In genomic region chr16:27759301-27759871, GRCh38 we compare ENCODE assay signal across 14 cellular contexts.
DNase-seq lines count a peak whose midpoint lies in the region; FAIRE-seq and TF ChIP-seq lines count a peak whose summit lies in the region.
"Had no signal": no experiment of that assay in that cellular context is flagged by ENCODE, and none has a peak within 500 bp of the region (broad histone marks: within the 10 kb centered on the region; RNA-seq: fewer than 3 reads in every experiment).

No MANE protein-coding gene starts in this region.

- H3K27me3 ChIP-seq in HL-60 (ENCODE audit: insufficient read depth, poor library complexity, severe bottlenecking) = no peaks in the 10 kb centered on the region
- H3K27me3 ChIP-seq in bronchial epithelial cell (ENCODE audit: control insufficient read depth, insufficient read depth, low read length) = no peaks in the 10 kb centered on the region

- H3K36me3 Mint-ChIP-seq in T-helper 2 cell treated with Interferon-gamma antibody and Interleukin-4, amounts not matched to agents 5 μg/mL and 100 μg/mL, for 36 hours (ENCODE audit: low read depth) = no peaks in the 10 kb centered on the region

- no peak overlapping the region for H3K4me3 Mint-ChIP-seq in T-helper 2 cell treated with Interferon-gamma antibody and Interleukin-4, amounts not matched to agents 5 μg/mL and 100 μg/mL, for 36 hours
- H3K4me3 Mint-ChIP-seq: activated T-cell treated with anti-CD3 and anti-CD28 coated beads, Interleukin-2, amount 50 U/mL, for 72 hours had no signal

- FAIRE-seq in bronchial epithelial cell (lab: Jason Lieb, UNC) = no peak
- FAIRE-seq: G401.6, small intestine had no signal

- DNase-seq in A172 (ENCODE audit: low spot score) = peak; percentile 76
- DNase-seq in HL-60 (ENCODE audit: low read depth in 1 of 2, low spot score in 1 of 2) = no peak
- DNase-seq in bronchial epithelial cell (ENCODE audit: low read depth) = peak; percentile 53
- DNase-seq in kidney tubule cell (ENCODE audit: low spot score) = peak; percentile 71
- DNase-seq in germinal center (ENCODE audit: low spot score) = no peak
- no peak for DNase-seq in posterior vena cava (ENCODE audit: low spot score)
- no peak for DNase-seq in T-helper 2 cell treated with Interferon-gamma antibody and Interleukin-4, amounts not matched to agents 5 μg/mL and 100 μg/mL, for 36 hours (ENCODE audit: low spot score)
- no peak for DNase-seq in NCI-H2081 (lab: John Stamatoyannopoulos, UW)
- DNase-seq: ACHN; activated CD4-positive, CD25-positive, alpha-beta regulatory T cell; activated T-cell treated with anti-CD3 and anti-CD28 coated beads, Interleukin-2, amount 50 U/mL, for 72 hours; small intestine had no signal

- no peaks in the 10 kb centered on the region for H3K9me3 Mint-ChIP-seq in T-helper 2 cell treated with Interferon-gamma antibody and Interleukin-4, amounts not matched to agents 5 μg/mL and 100 μg/mL, for 36 hours
- H3K9me3 Mint-ChIP-seq: activated T-cell treated with anti-CD3 and anti-CD28 coated beads, Interleukin-2, amount 50 U/mL, for 72 hours had no signal

- H3K27ac Mint-ChIP-seq in T-helper 2 cell treated with Interferon-gamma antibody and Interleukin-4, amounts not matched to agents 5 μg/mL and 100 μg/mL, for 36 hours = no peak overlapping the region
- H3K27ac Mint-ChIP-seq: activated T-cell treated with anti-CD3 and anti-CD28 coated beads, Interleukin-2, amount 50 U/mL, for 72 hours had no signal

- no peaks in the 10 kb centered on the region for H3K27me3 Mint-ChIP-seq in T-helper 2 cell treated with Interferon-gamma antibody and Interleukin-4, amounts not matched to agents 5 μg/mL and 100 μg/mL, for 36 hours (ENCODE audit: low read depth)

- H3K27ac ChIP-seq in HL-60 (replicated peaks) = peak overlapping the region; percentile 63
- H3K27ac ChIP-seq: PC-9 had no signal

- TF ChIP-seq CTCF in HL-60 (IDR thresholded peaks at IDR 0.05; ENCODE audit: insufficient read depth, low read length) = no peak
- no peak for TF ChIP-seq CTCF in bronchial epithelial cell (IDR thresholded peaks at IDR 0.05; ENCODE audit: insufficient read depth, low read length, severe bottlenecking)

- peaks cover 11% of the 10 kb centered on the region for H3K36me3 ChIP-seq in bronchial epithelial cell (ENCODE audit: control insufficient read depth, insufficient read depth, low read length)

- no peaks in the 10 kb centered on the region for H3K4me1 Mint-ChIP-seq in T-helper 2 cell treated with Interferon-gamma antibody and Interleukin-4, amounts not matched to agents 5 μg/mL and 100 μg/mL, for 36 hours (ENCODE audit: low read depth)

- intact Hi-C loops in posterior vena cava (cut with DNase I) = no loop called here

- no peak overlapping the region for H3K4me3 ChIP-seq in HL-60 (replicated peaks; ENCODE audit: insufficient read depth, low read length)
- no peak overlapping the region for H3K4me3 ChIP-seq in bronchial epithelial cell (ENCODE audit: low read depth, low read length)
- H3K4me3 ChIP-seq: PC-9 had no signal

Comparison
In these comparisons a context has a peak if more than half of its experiments do, and no peak if none do; other contexts are left out.
1. DNase-seq: peak in A172 (single experiment), bronchial epithelial cell (single experiment) and kidney tubule cell (single experiment); none in HL-60 (0 of 2), germinal center (single experiment), posterior vena cava (single experiment), T-helper 2 cell treated with Interferon-gamma antibody and Interleukin-4, amounts not matched to agents 5 μg/mL and 100 μg/mL, for 36 hours (single experiment) and NCI-H2081 (0 of 2).